28 cellular contexts compared by ENCODE assay signal in the genomic region with DNA sequence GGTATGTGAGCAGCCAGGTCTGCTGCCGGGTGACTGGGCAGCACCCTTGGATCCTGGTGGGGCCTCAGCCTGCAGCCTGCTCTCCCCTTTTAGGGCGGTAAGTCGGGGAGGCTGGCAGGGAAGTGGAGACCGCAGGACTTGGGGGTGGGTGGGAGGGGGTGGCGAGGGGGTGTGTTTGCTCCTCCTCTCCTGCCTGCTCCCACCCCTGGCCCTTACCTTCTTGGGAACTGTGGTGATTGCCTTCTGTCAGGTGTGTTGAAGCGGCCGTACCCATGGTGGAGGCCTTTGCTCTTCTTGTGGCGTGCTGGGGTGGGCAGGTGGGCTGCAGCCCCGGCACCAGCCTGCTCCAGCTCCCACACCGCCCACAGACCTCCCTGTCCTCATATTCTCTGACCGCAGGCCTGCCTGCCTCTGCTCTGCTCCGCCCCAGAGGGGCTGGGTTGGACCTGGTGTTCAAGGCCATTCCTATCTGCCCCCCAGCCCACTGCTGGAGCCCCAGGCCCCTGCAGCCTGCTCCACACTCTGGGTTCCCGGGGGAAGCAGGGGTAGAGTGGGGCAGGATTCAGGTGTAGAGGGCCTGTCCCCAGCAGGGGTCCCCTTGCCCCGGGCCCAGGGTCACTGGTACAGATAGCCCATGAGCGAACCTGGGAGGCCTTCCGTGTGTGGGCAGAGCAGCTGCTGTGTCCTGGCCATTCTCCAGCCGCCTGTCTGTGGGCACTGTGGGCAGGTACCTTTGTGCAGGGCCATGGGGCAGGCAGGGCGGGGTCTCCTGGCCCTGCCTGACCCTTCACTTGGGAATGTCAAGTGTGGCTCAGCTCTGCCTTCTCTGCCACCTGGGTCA. TPM values are rescaled to one million over a fixed set of nuclear protein-coding genes. Genes with fewer than 3 reads are reported as not detected.
DNase-seq lines count a peak whose midpoint lies in the region; ATAC-seq and TF ChIP-seq lines count a peak whose summit lies in the region.
"Had no signal": no experiment of that assay in that cellular context is flagged by ENCODE, and none has a peak within 500 bp of the region (broad histone marks: within the 10 kb centered on the region; RNA-seq: fewer than 3 reads in every experiment).

No MANE protein-coding gene starts in this region.

- no peak overlapping the region for H3K4me3 ChIP-seq in DND-41 (ENCODE audit: low read depth in 1 of 2, low read length in 2 of 2)
- no peak overlapping the region for H3K4me3 ChIP-seq in lower lobe of right lung
- H3K4me3 ChIP-seq: cardiac muscle cell, psoas muscle, smooth muscle cell had no signal

- DNase-seq in 8988T (peak; percentile 33), DND-41 (peak; percentile 5), chondrocyte (ENCODE audit: low spot score) (peak; percentile 85), lower lobe of right lung (peak; percentile 39), D341Med (ENCODE audit: low spot score) (no peak), iPS-NIHi11 (ENCODE audit: low spot score) (no peak), GM19240 (ENCODE audit: insufficient read length, low spot score) (no peak), NCI-H510A treated with DMSO at 0.1 percent for 48 hours (lab: John Stamatoyannopoulos, UW) (no peak)
- DNase-seq: activated CD4-positive, alpha-beta T cell treated with anti-CD3 and anti-CD28 coated beads for 36 hours; activated effector memory CD4-positive, alpha-beta T cell treated with anti-CD3 and anti-CD28 coated beads, Interleukin-2, amount 50 U/mL, for 16 hours; erythroblast; foreskin keratinocyte; hippocampal formation; NCI-H1417 treated with DMSO at 0.1 percent for 48 hours; NCI-H2107; NCI-H524; nephron progenitor cell; stimulated activated CD4-positive, alpha-beta T cell treated with anti-CD3 and anti-CD28 coated beads, Interleukin-2, amount 100 ng/mL, for 48 hours; SW 1271 had no signal

- no peaks in the 10 kb centered on the region for H3K27me3 Mint-ChIP-seq in chondrocyte (ENCODE audit: low read depth)
- H3K27me3 Mint-ChIP-seq: activated CD4-positive, alpha-beta T cell treated with anti-CD3 and anti-CD28 coated beads for 36 hours; stimulated activated naive CD8-positive, alpha-beta T cell treated with anti-CD3 and anti-CD28 coated beads, Interleukin-15, Interleukin-2, amounts not matched to agents 100 ng/mL and 50 ng/mL, for 24 hours had no signal

- H3K9me3 ChIP-seq in DND-41 (ENCODE audit: insufficient read depth, low read length, severe bottlenecking) (no peaks in the 10 kb centered on the region), lower lobe of right lung (no peaks in the 10 kb centered on the region)
- H3K9me3 ChIP-seq: psoas muscle had no signal

- no peak overlapping the region for H2AFZ ChIP-seq in DND-41 (ENCODE audit: low read depth, low read length)

- intact Hi-C loops in lower lobe of right lung (cut with DNase I): no loop called here

- peaks cover 63% of the 10 kb centered on the region for H4K20me1 ChIP-seq in DND-41 (ENCODE audit: insufficient read depth, low read length)

- ATAC-seq in DND-41 (ENCODE audit: insufficient read depth, low read depth) (no peak), lower lobe of right lung (no peak)
- ATAC-seq: activated CD4-positive, alpha-beta T cell treated with anti-CD3 and anti-CD28 coated beads for 36 hours; foreskin keratinocyte; HCT116 had no signal

- no peak overlapping the region for H3K4me2 ChIP-seq in DND-41 (ENCODE audit: insufficient read depth, low read length)
- H3K4me2 ChIP-seq: smooth muscle cell had no signal

- no peak overlapping the region for H3K9ac ChIP-seq in DND-41 (ENCODE audit: low read depth, low read length)

- H3K79me2 ChIP-seq in DND-41 (ENCODE audit: insufficient read depth, low read length): peaks cover 13% of the 10 kb centered on the region

- peaks cover 22% of the 10 kb centered on the region for H3K4me1 ChIP-seq in DND-41 (ENCODE audit: insufficient read depth, low read length)
- no peaks in the 10 kb centered on the region for H3K4me1 ChIP-seq in lower lobe of right lung
- H3K4me1 ChIP-seq: foreskin keratinocyte had no signal

- H3K27ac ChIP-seq in DND-41 (ENCODE audit: low read length) (no peak overlapping the region), lower lobe of right lung (no peak overlapping the region)
- H3K27ac ChIP-seq: cardiac muscle cell, foreskin keratinocyte, HL-60, psoas muscle had no signal

- no peak overlapping the region for H3K27ac Mint-ChIP-seq in chondrocyte (ENCODE audit: unreplicated experiment)
- H3K27ac Mint-ChIP-seq: activated CD4-positive, alpha-beta T cell treated with anti-CD3 and anti-CD28 coated beads for 36 hours; mesothelial cell of epicardium; nephron progenitor cell; stimulated activated naive CD8-positive, alpha-beta T cell treated with anti-CD3 and anti-CD28 coated beads, Interleukin-15, Interleukin-2, amounts not matched to agents 100 ng/mL and 50 ng/mL, for 24 hours had no signal

- TF ChIP-seq CTCF in DND-41 (IDR thresholded peaks at IDR 0.05; ENCODE audit: borderline replicate concordance, extremely low read depth, low read length, poor library complexity, severe bottlenecking) (no peak), chondrocyte (IDR thresholded peaks at IDR 0.05) (no peak), lower lobe of right lung (IDR thresholded peaks at IDR 0.05) (no peak)

- no peaks in the 10 kb centered on the region for H3K9me3 Mint-ChIP-seq in chondrocyte (ENCODE audit: low read depth)
- H3K9me3 Mint-ChIP-seq: CD8-positive, alpha-beta memory T cell; mesothelial cell of epicardium; nephron progenitor cell; stimulated activated naive CD8-positive, alpha-beta T cell treated with anti-CD3 and anti-CD28 coated beads, Interleukin-15, Interleukin-2, amounts not matched to agents 100 ng/mL and 50 ng/mL, for 24 hours had no signal

- H3K4me1 Mint-ChIP-seq in chondrocyte (ENCODE audit: low read depth): peaks cover 3% of the 10 kb centered on the region

- no peak overlapping the region for H3K4me3 Mint-ChIP-seq in chondrocyte (ENCODE audit: unreplicated experiment)
- H3K4me3 Mint-ChIP-seq: activated CD4-positive, alpha-beta T cell treated with anti-CD3 and anti-CD28 coated beads for 36 hours; mesothelial cell of epicardium; nephron progenitor cell; stimulated activated naive CD8-positive, alpha-beta T cell treated with anti-CD3 and anti-CD28 coated beads, Interleukin-15, Interleukin-2, amounts not matched to agents 100 ng/mL and 50 ng/mL, for 24 hours had no signal

- peaks cover 52% of the 10 kb centered on the region for H3K36me3 ChIP-seq in DND-41 (ENCODE audit: insufficient read depth, low read length)
- peaks cover 14% of the 10 kb centered on the region for H3K36me3 ChIP-seq in lower lobe of right lung
- H3K36me3 ChIP-seq: cardiac muscle cell had no signal

- no peaks in the 10 kb centered on the region for H3K27me3 ChIP-seq in DND-41 (ENCODE audit: insufficient read depth, low read length, poor library complexity)
- no peaks in the 10 kb centered on the region for H3K27me3 ChIP-seq in lower lobe of right lung (ENCODE audit: low read depth)
- H3K27me3 ChIP-seq: cardiac muscle cell, foreskin keratinocyte had no signal

- no peaks in the 10 kb centered on the region for H3K36me3 Mint-ChIP-seq in chondrocyte (ENCODE audit: low read depth)
- H3K36me3 Mint-ChIP-seq: mesothelial cell of epicardium had no signal

RNA-seq across cellular contexts. Expression of gene TEDC1, which starts 5.2 kb away (rescaled TPM):
- total RNA-seq in chondrocyte (12.9 to 15.5 TPM (median 14.3 TPM) in 3 replicates), lower lobe of right lung (10.6 TPM)

RNA-seq across cellular contexts. Expression of gene CRIP1, which starts 9.5 kb away (rescaled TPM):
- total RNA-seq in chondrocyte (38.7 to 181 TPM (median 174 TPM) in 3 replicates), lower lobe of right lung (237 TPM)
- total RNA-seq: M059J had no signal

RNA-seq across cellular contexts. Expression of gene CRIP2, which starts 21.6 kb away (rescaled TPM):
- total RNA-seq in chondrocyte: 166 to 264 TPM (median 247 TPM) in 3 replicates
- total RNA-seq in lower lobe of right lung: 143 TPM

RNA-seq across cellular contexts. Expression of gene TMEM121, which starts 30.2 kb away (rescaled TPM):
- 4.4 to 8.9 TPM (median 6.0 TPM) in 3 replicates for total RNA-seq in chondrocyte
- 3.0 TPM for total RNA-seq in lower lobe of right lung

Comparison
In these comparisons a context has a peak if more than half of its experiments do, and no peak if none do; other contexts are left out.
1. DNase-seq: peak in 8988T (single experiment), DND-41 (single experiment), chondrocyte (single experiment) and lower lobe of right lung (single experiment); none in D341Med (single experiment), iPS-NIHi11 (single experiment), GM19240 (single experiment) and NCI-H510A treated with DMSO at 0.1 percent for 48 hours (single experiment).